Comparison of ENCODE assay signal across 12 cellular contexts in the genomic region with DNA sequence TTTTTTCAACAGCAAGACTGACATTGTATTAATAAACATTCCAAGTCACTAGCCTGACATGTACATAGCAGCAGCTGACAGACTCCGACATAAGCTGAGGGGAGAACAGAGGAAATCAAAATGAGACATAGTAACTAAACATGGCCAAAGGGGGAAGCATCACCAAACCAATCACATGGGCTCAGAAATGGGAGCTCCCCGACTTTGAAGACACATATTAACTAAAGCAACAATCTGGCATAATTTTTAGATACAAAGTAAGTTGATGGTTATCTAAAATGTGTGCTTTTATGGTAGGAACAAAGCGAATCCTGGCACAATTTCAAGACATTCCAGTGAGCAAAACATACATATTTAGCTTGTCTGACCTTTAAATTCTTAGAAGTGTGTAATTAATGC.
A peak's percentile ranks its signal among the peaks of the same experiment; 100 is the strongest.
DNase-seq lines count a peak whose midpoint lies in the region; ATAC-seq, FAIRE-seq and TF ChIP-seq lines count a peak whose summit lies in the region.
"Had no signal": no experiment of that assay in that cellular context is flagged by ENCODE, and none has a peak within 500 bp of the region (broad histone marks: within the 10 kb centered on the region; RNA-seq: fewer than 3 reads in every experiment).

No MANE protein-coding gene starts in this region.

- no peak for TF ChIP-seq POLR2A in esophagus muscularis mucosa (IDR thresholded peaks at IDR 0.05; ENCODE audit: low read depth)

- 12% methylated on average over 3 of the region's 3 CpGs for WGBS in esophagus muscularis mucosa

- H3K36me3 ChIP-seq in esophagus muscularis mucosa (no peaks in the 10 kb centered on the region), upper lobe of right lung (no peaks in the 10 kb centered on the region)
- H3K36me3 ChIP-seq: MG63 had no signal

- TF ChIP-seq CTCF in VCaP (conservative IDR thresholded peaks at IDR 0.05) (no peak), esophagus muscularis mucosa (IDR thresholded peaks at IDR 0.05) (no peak), upper lobe of right lung (IDR thresholded peaks at IDR 0.05) (no peak)

- H3K9me3 ChIP-seq in esophagus muscularis mucosa: no peaks in the 10 kb centered on the region
- no peaks in the 10 kb centered on the region for H3K9me3 ChIP-seq in upper lobe of right lung
- H3K9me3 ChIP-seq: MG63 had no signal

- H3K27ac ChIP-seq in VCaP (peak overlapping the region; percentile 74), esophagus muscularis mucosa (replicated peaks in 1 of 4) (peak overlapping the region; percentile 61 to 75 (median 70)), upper lobe of right lung (peak overlapping the region; percentile 73)

- no peak overlapping the region for H3K4me3 ChIP-seq in esophagus muscularis mucosa
- H3K4me3 ChIP-seq in upper lobe of right lung: no peak overlapping the region
- H3K4me3 ChIP-seq: MG63 had no signal

- FAIRE-seq in urothelium cell line (lab: Jason Lieb, UNC): no peak

- no peaks in the 10 kb centered on the region for H3K27me3 ChIP-seq in esophagus muscularis mucosa
- H3K27me3 ChIP-seq in upper lobe of right lung: no peaks in the 10 kb centered on the region
- H3K27me3 ChIP-seq: MG63 had no signal

- intact Hi-C loops in esophagus muscularis mucosa (cut with DNase I): loop anchor here (5.0 kb wide), 1 partner anchor 68 kb away; no protein-coding TSS in a partner anchor
- intact Hi-C loops in upper lobe of right lung (cut with DNase I): no loop called here

- no peak for TF ChIP-seq EP300 in esophagus muscularis mucosa (IDR thresholded peaks at IDR 0.05)

- H3K4me1 ChIP-seq in esophagus muscularis mucosa: peaks cover 47 to 72% (median 68%) of the 10 kb centered on the region in 4 donors
- peaks cover 46% of the 10 kb centered on the region for H3K4me1 ChIP-seq in upper lobe of right lung

- ATAC-seq in upper lobe of right lung (no peak), GM21737 (IDR thresholded peaks at IDR 0.05; ENCODE audit: unreplicated experiment) (no peak)
- ATAC-seq: stimulated activated naive CD8-positive, alpha-beta T cell treated with anti-CD3 and anti-CD28 coated beads, Interleukin-15, amount 100 ng/mL, for 72 hours; T-helper 17 cell had no signal

- no peak for DNase-seq in esophagus muscularis mucosa (ENCODE audit: extremely low spot score)
- peak; percentile 44 to 83 for DNase-seq in lung microvascular endothelial cell (ENCODE audit: low read depth in 2 of 2)
- no peak for DNase-seq in upper lobe of right lung
- no peak for DNase-seq in 8988T
- DNase-seq in urothelium cell line (ENCODE audit: low spot score): no peak
- DNase-seq: activated CD4-positive, alpha-beta T cell treated with anti-CD3 and anti-CD28 coated beads, Interleukin-2, amount 50 U/mL, for 48 hours; activated effector memory CD4-positive, alpha-beta T cell treated with Interleukin-2 at 50 U/mL for 16 hours; stimulated activated naive CD8-positive, alpha-beta T cell treated with anti-CD3 and anti-CD28 coated beads, Interleukin-15, amount 100 ng/mL, for 72 hours; T-helper 17 cell had no signal

Comparison
In these comparisons a context has a peak if more than half of its experiments do, and no peak if none do; other contexts are left out.
1. DNase-seq: peak in lung microvascular endothelial cell (2 of 2); none in esophagus muscularis mucosa (single experiment), upper lobe of right lung (single experiment), 8988T (single experiment) and urothelium cell line (single experiment).
2. Peak in every context shown above with its lines, with median percentiles within 50 percentile points of each other: H3K27ac ChIP-seq.